Comparison of ENCODE assay signal across 9 cellular contexts in the genomic region with DNA sequence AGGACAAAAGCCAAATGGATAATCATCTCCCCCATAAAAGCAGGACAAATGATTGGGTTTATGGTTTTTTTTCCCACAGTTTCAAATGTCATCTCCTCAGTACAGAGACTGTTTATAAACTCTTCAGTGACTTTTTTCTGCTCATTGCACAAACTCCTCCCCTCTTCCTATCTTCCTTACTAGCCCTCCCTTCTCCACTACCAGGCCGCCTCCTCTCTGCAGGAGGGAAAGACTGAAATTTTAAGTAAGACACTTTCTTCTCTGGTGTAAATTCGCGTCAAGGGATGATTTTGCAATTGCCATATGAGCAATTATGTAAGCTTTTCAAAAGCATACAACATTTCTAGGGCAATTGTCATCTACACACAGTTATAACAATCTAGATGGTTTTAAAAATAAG. TPM values are rescaled to one million over a fixed set of nuclear protein-coding genes. Genes with fewer than 3 reads are reported as not detected.
A peak's percentile ranks its signal among the peaks of the same experiment; 100 is the strongest.
DNase-seq lines count a peak whose midpoint lies in the region; ATAC-seq and TF ChIP-seq lines count a peak whose summit lies in the region.
"Had no signal": no experiment of that assay in that cellular context is flagged by ENCODE, and none has a peak within 500 bp of the region (broad histone marks: within the 10 kb centered on the region; RNA-seq: fewer than 3 reads in every experiment).

No MANE protein-coding gene starts in this region.

- no peak overlapping the region for H3K4me3 Mint-ChIP-seq in natural killer cell treated with Interleukin-12 subunit alpha and Interleukin-12 subunit beta and Interleukin-15 and Interleukin-18, amount 100 ng/mL, for 72 hours
- no peak overlapping the region for H3K4me3 Mint-ChIP-seq in natural killer cell
- no peak overlapping the region for H3K4me3 Mint-ChIP-seq in activated CD8-positive, alpha-beta T cell treated with anti-CD3 and anti-CD28 coated beads for 36 hours

- peak overlapping the region; percentile 40 to 50 for H3K27ac Mint-ChIP-seq in natural killer cell treated with Interleukin-12 subunit alpha and Interleukin-12 subunit beta and Interleukin-15 and Interleukin-18, amount 100 ng/mL, for 72 hours
- no peak overlapping the region for H3K27ac Mint-ChIP-seq in natural killer cell
- H3K27ac Mint-ChIP-seq in activated CD8-positive, alpha-beta T cell treated with anti-CD3 and anti-CD28 coated beads for 36 hours, result no peak overlapping the region

- POLR2A ChIA-PET in activated CD8-positive, alpha-beta T cell treated with anti-CD3 and anti-CD28 coated beads for 36 hours (lab: Charles Lee), result interaction anchor here (0.6 to 1.5 kb wide), 5 partner anchors 11 to 36 kb away, joined by 3 to 5 read pairs (median 4); no protein-coding TSS in a partner anchor

- H3K9me3 Mint-ChIP-seq in natural killer cell treated with Interleukin-12 subunit alpha and Interleukin-12 subunit beta and Interleukin-15 and Interleukin-18, amount 100 ng/mL, for 72 hours, result no peaks in the 10 kb centered on the region
- H3K9me3 Mint-ChIP-seq in natural killer cell, result no peaks in the 10 kb centered on the region
- H3K9me3 Mint-ChIP-seq in activated CD8-positive, alpha-beta T cell treated with anti-CD3 and anti-CD28 coated beads for 36 hours, result no peaks in the 10 kb centered on the region

- CTCF ChIA-PET in activated CD8-positive, alpha-beta T cell treated with anti-CD3 and anti-CD28 coated beads for 36 hours (lab: Charles Lee), result no interaction called here

- H3K9me3 ChIP-seq in right cardiac atrium (ENCODE audit: control insufficient read depth, low read length), result no peaks in the 10 kb centered on the region
- H3K9me3 ChIP-seq in uterus, result no peaks in the 10 kb centered on the region

- no peak for ATAC-seq in natural killer cell treated with Interleukin-12 subunit alpha and Interleukin-12 subunit beta and Interleukin-15 and Interleukin-18, amount 100 ng/mL, for 72 hours
- ATAC-seq in natural killer cell, result no peak
- ATAC-seq in right cardiac atrium, result peak; percentile 63 to 91
- no peak for ATAC-seq in activated CD8-positive, alpha-beta T cell treated with anti-CD3 and anti-CD28 coated beads for 36 hours
- ATAC-seq in GM21825 (IDR thresholded peaks at IDR 0.05; ENCODE audit: unreplicated experiment), result no peak

- DNase-seq in natural killer cell treated with Interleukin-12 subunit alpha and Interleukin-12 subunit beta and Interleukin-15 and Interleukin-18, amount 100 ng/mL, for 72 hours (ENCODE audit: low spot score), result no peak
- no peak for DNase-seq in natural killer cell
- peak; percentile 80 for DNase-seq in SIG-M5 (lab: John Stamatoyannopoulos, UW)
- DNase-seq in right cardiac atrium, result peak in 1 of 3 donors; percentile 54
- peak; percentile 31 to 75 for DNase-seq in uterus
- DNase-seq in activated CD8-positive, alpha-beta T cell treated with anti-CD3 and anti-CD28 coated beads for 36 hours, result no peak
- DNase-seq in NCI-H1930 (lab: John Stamatoyannopoulos, UW), result no peak

- H3K4me1 ChIP-seq in right cardiac atrium (ENCODE audit: control insufficient read depth, insufficient read depth, low read length), result peaks cover 2% of the 10 kb centered on the region
- peaks cover 4 to 5% of the 10 kb centered on the region in 2 donors for H3K4me1 ChIP-seq in uterus

- H3K36me3 Mint-ChIP-seq in natural killer cell treated with Interleukin-12 subunit alpha and Interleukin-12 subunit beta and Interleukin-15 and Interleukin-18, amount 100 ng/mL, for 72 hours, result no peaks in the 10 kb centered on the region
- H3K36me3 Mint-ChIP-seq in natural killer cell, result no peaks in the 10 kb centered on the region
- peaks cover 7% of the 10 kb centered on the region for H3K36me3 Mint-ChIP-seq in activated CD8-positive, alpha-beta T cell treated with anti-CD3 and anti-CD28 coated beads for 36 hours (ENCODE audit: low read depth)

- H3K4me3 ChIP-seq in right cardiac atrium (ENCODE audit: low read length) (no peak overlapping the region), uterus (no peak overlapping the region)

- H3K36me3 ChIP-seq in uterus, result no peaks in the 10 kb centered on the region

- no peaks in the 10 kb centered on the region for H3K27me3 ChIP-seq in right cardiac atrium (ENCODE audit: control insufficient read depth, insufficient read depth)
- no peaks in the 10 kb centered on the region for H3K27me3 ChIP-seq in uterus

- peaks cover 17 to 22% of the 10 kb centered on the region in 2 donors for H3K4me1 Mint-ChIP-seq in natural killer cell treated with Interleukin-12 subunit alpha and Interleukin-12 subunit beta and Interleukin-15 and Interleukin-18, amount 100 ng/mL, for 72 hours (ENCODE audit: low read depth in 2 of 2)
- peaks cover 13 to 33% of the 10 kb centered on the region in 2 donors for H3K4me1 Mint-ChIP-seq in natural killer cell
- H3K4me1 Mint-ChIP-seq in activated CD8-positive, alpha-beta T cell treated with anti-CD3 and anti-CD28 coated beads for 36 hours (ENCODE audit: low read depth), result peaks cover 75% of the 10 kb centered on the region

- TF ChIP-seq POLR2A in uterus (IDR thresholded peaks at IDR 0.05), result no peak

- TF ChIP-seq CTCF in natural killer cell (IDR thresholded peaks at IDR 0.05), result no peak
- peak in 2 of 4 experiments; percentile 31 to 35 for TF ChIP-seq CTCF in uterus (IDR thresholded peaks at IDR 0.05)
- no peak for TF ChIP-seq CTCF in activated CD8-positive, alpha-beta T cell treated with anti-CD3 and anti-CD28 coated beads for 36 hours (IDR thresholded peaks at IDR 0.05)

- no peak overlapping the region for H3K27ac ChIP-seq in right cardiac atrium (ENCODE audit: low read length)
- H3K27ac ChIP-seq in uterus, result peak overlapping the region; percentile 50 to 73
- H3K27ac ChIP-seq: VCaP had no signal

- 42% methylated on average over 3 of the region's 3 CpGs for WGBS in right cardiac atrium

- intact Hi-C loops in natural killer cell (cut with micrococcal nuclease) (no loop called here), right cardiac atrium (cut with DNase I) (no loop called here), uterus (cut with DNase I; ENCODE audit: low total_unique reads) (no loop called here)
- intact Hi-C loops in activated CD8-positive, alpha-beta T cell treated with anti-CD3 and anti-CD28 coated beads for 36 hours (cut with micrococcal nuclease), result no loop called here

- H3K27me3 Mint-ChIP-seq in natural killer cell treated with Interleukin-12 subunit alpha and Interleukin-12 subunit beta and Interleukin-15 and Interleukin-18, amount 100 ng/mL, for 72 hours, result no peaks in the 10 kb centered on the region
- H3K27me3 Mint-ChIP-seq in natural killer cell (ENCODE audit: low read depth in 2 of 2), result no peaks in the 10 kb centered on the region
- H3K27me3 Mint-ChIP-seq in activated CD8-positive, alpha-beta T cell treated with anti-CD3 and anti-CD28 coated beads for 36 hours, result no peaks in the 10 kb centered on the region

RNA-seq across cellular contexts. Expression of gene BTG1, which starts 37.0 kb away (rescaled TPM):
- 100 to 1,000 TPM in 1 of 2 donors, 10 to 100 TPM in 1; 80.0 to 249 TPM for total RNA-seq in natural killer cell treated with Interleukin-12 subunit alpha and Interleukin-12 subunit beta and Interleukin-15 and Interleukin-18, amount 100 ng/mL, for 72 hours
- total RNA-seq in natural killer cell, result 1,000 to 10,000 TPM in 1 of 3 donors, 100 to 1,000 TPM in 2; 801 to 1,037 (median 830) TPM
- total RNA-seq in right cardiac atrium, result 100 to 1,000 TPM in 3 of 4 donors, 10 to 100 TPM in 1; 95.7 to 147 (median 134) TPM
- 59.5 TPM for polyA plus RNA-seq in right cardiac atrium
- 100 to 1,000 TPM in 1 of 4 donors, 10 to 100 TPM in 3; 40.4 to 214 (median 70.1) TPM for total RNA-seq in uterus
- total RNA-seq in activated CD8-positive, alpha-beta T cell treated with anti-CD3 and anti-CD28 coated beads for 36 hours, result 100 to 1,000 TPM; 197 to 200 TPM

Comparison
In these comparisons a context has a peak if more than half of its experiments do, and no peak if none do; other contexts are left out.
1. H3K27ac Mint-ChIP-seq: peak in natural killer cell treated with Interleukin-12 subunit alpha and Interleukin-12 subunit beta and Interleukin-15 and Interleukin-18, amount 100 ng/mL, for 72 hours (2 of 2); none in natural killer cell (0 of 2) and activated CD8-positive, alpha-beta T cell treated with anti-CD3 and anti-CD28 coated beads for 36 hours (single experiment).
2. ATAC-seq: peak in right cardiac atrium (2 of 2); none in natural killer cell treated with Interleukin-12 subunit alpha and Interleukin-12 subunit beta and Interleukin-15 and Interleukin-18, amount 100 ng/mL, for 72 hours (0 of 2), natural killer cell (0 of 3), activated CD8-positive, alpha-beta T cell treated with anti-CD3 and anti-CD28 coated beads for 36 hours (single experiment) and GM21825 (single experiment).
3. DNase-seq: peak in SIG-M5 (single experiment) and uterus (2 of 2); none in natural killer cell treated with Interleukin-12 subunit alpha and Interleukin-12 subunit beta and Interleukin-15 and Interleukin-18, amount 100 ng/mL, for 72 hours (single experiment), natural killer cell (single experiment), activated CD8-positive, alpha-beta T cell treated with anti-CD3 and anti-CD28 coated beads for 36 hours (single experiment) and NCI-H1930 (0 of 2).